ENCODE assay signal across 16 cellular contexts in genomic region chr18:50158866-50159653, GRCh38. TPM values are rescaled to one million over a fixed set of nuclear protein-coding genes. Genes with fewer than 3 reads are reported as not detected.
DNase-seq lines count a peak whose midpoint lies in the region; ATAC-seq and TF ChIP-seq lines count a peak whose summit lies in the region.
"Had no signal": no experiment of that assay in that cellular context is flagged by ENCODE, and none has a peak within 500 bp of the region (broad histone marks: within the 10 kb centered on the region; RNA-seq: fewer than 3 reads in every experiment).

No MANE protein-coding gene starts in this region.

- BruUV-seq in Caco-2 (replicated peaks; lab: Mats Ljungman, UMichigan) (no TSS peak), PC-3 (replicated peaks; lab: Mats Ljungman, UMichigan) (no TSS peak)

- intact Hi-C loops in Caco-2 (cut with micrococcal nuclease; ENCODE audit: unreplicated experiment): loop anchor here (2.0 kb wide), 1 partner anchor 44 kb away; no protein-coding TSS in a partner anchor
- intact Hi-C loops in PC-3 (cut with micrococcal nuclease): loop anchor here (5.0 kb wide), 1 partner anchor 42 kb away; no protein-coding TSS in a partner anchor

- H3K36me3 ChIP-seq in Caco-2 (ENCODE audit: control insufficient read depth, insufficient read depth, low read length) (no peaks in the 10 kb centered on the region), PC-3 (ENCODE audit: low read depth, low read length) (no peaks in the 10 kb centered on the region)
- H3K36me3 ChIP-seq: heart right ventricle had no signal

- H3K27ac ChIP-seq in PC-3 (ENCODE audit: low read length): peak overlapping the region; percentile 88
- H3K27ac ChIP-seq: heart right ventricle had no signal

- H3K4me1 ChIP-seq in Caco-2: peaks cover 40% of the 10 kb centered on the region
- H3K4me1 ChIP-seq in PC-3 (ENCODE audit: insufficient read depth, low read length): peaks cover 65% of the 10 kb centered on the region
- H3K4me1 ChIP-seq: heart right ventricle had no signal

- peaks cover 25% of the 10 kb centered on the region; the same call in 1 of the 2 replicates for H3K79me2 ChIP-seq in PC-3 (ENCODE audit: low read length)

- no peak overlapping the region for H2AFZ ChIP-seq in PC-3 (ENCODE audit: low read length)

- no peaks in the 10 kb centered on the region for H3K27me3 Mint-ChIP-seq in Caco-2 (ENCODE audit: insufficient read depth, unreplicated experiment)
- H3K27me3 Mint-ChIP-seq in mesothelial cell of epicardium (ENCODE audit: low read depth): no peaks in the 10 kb centered on the region

- H3K9me3 Mint-ChIP-seq in Caco-2 (ENCODE audit: unreplicated experiment) (no peaks in the 10 kb centered on the region), mesothelial cell of epicardium (peaks cover 5% of the 10 kb centered on the region)
- H3K9me3 Mint-ChIP-seq: brain; stimulated activated effector memory CD8-positive, alpha-beta T cell treated with anti-CD3 and anti-CD28 coated beads, Interleukin-12 subunit alpha, Interleukin-12 subunit beta, amount 100 ng/mL, for 72 hours had no signal

- no peak for TF ChIP-seq CTCF in Caco-2 (IDR thresholded peaks at IDR 0.05; ENCODE audit: insufficient read depth in 1 of 2, low read depth in 1 of 2, low read length in 1 of 2, severe bottlenecking in 1 of 2, unreplicated experiment in 1 of 2)
- no peak for TF ChIP-seq CTCF in PC-3 (conservative IDR thresholded peaks at IDR 0.05; ENCODE audit: low read depth, low read length)
- TF ChIP-seq CTCF in mesothelial cell of epicardium (IDR thresholded peaks at IDR 0.05; ENCODE audit: unreplicated experiment): no peak

- no peaks in the 10 kb centered on the region for H3K27me3 ChIP-seq in Caco-2 (replicated peaks; ENCODE audit: control insufficient read depth, insufficient read depth, low read length)
- H3K27me3 ChIP-seq in PC-3 (ENCODE audit: low read length): no peaks in the 10 kb centered on the region

- ATAC-seq in PC-3 (peak; percentile 51), GM21723 (IDR thresholded peaks at IDR 0.05; ENCODE audit: unreplicated experiment) (no peak)
- ATAC-seq: heart right ventricle, SK-N-SH treated with all-trans-retinoic acid at 6 μM for 48 hours had no signal

- peak overlapping the region; percentile 93 for H3K27ac Mint-ChIP-seq in Caco-2 (ENCODE audit: unreplicated experiment)
- peak overlapping the region; percentile 50 for H3K27ac Mint-ChIP-seq in mesothelial cell of epicardium
- H3K27ac Mint-ChIP-seq: stimulated activated effector memory CD8-positive, alpha-beta T cell treated with anti-CD3 and anti-CD28 coated beads, Interleukin-12 subunit alpha, Interleukin-12 subunit beta, amount 100 ng/mL, for 72 hours had no signal

- peak overlapping the region; percentile 55 for H3K4me3 Mint-ChIP-seq in Caco-2 (ENCODE audit: unreplicated experiment)
- no peak overlapping the region for H3K4me3 Mint-ChIP-seq in mesothelial cell of epicardium
- H3K4me3 Mint-ChIP-seq: brain; stimulated activated effector memory CD8-positive, alpha-beta T cell treated with anti-CD3 and anti-CD28 coated beads, Interleukin-12 subunit alpha, Interleukin-12 subunit beta, amount 100 ng/mL, for 72 hours had no signal

- H3F3A ChIP-seq in PC-3 (ENCODE audit: low read length, unreplicated experiment): peaks cover 5% of the 10 kb centered on the region

- H3K9me3 ChIP-seq in Caco-2 (no peaks in the 10 kb centered on the region), PC-3 (ENCODE audit: low read length) (no peaks in the 10 kb centered on the region)
- H3K9me3 ChIP-seq: heart right ventricle had no signal

- H3K36me3 Mint-ChIP-seq in Caco-2 (ENCODE audit: insufficient read depth, unreplicated experiment) (no peaks in the 10 kb centered on the region), mesothelial cell of epicardium (no peaks in the 10 kb centered on the region)
- H3K36me3 Mint-ChIP-seq: brain; stimulated activated effector memory CD8-positive, alpha-beta T cell treated with anti-CD3 and anti-CD28 coated beads, Interleukin-12 subunit alpha, Interleukin-12 subunit beta, amount 100 ng/mL, for 72 hours had no signal

- no peaks in the 10 kb centered on the region for H3K9me2 ChIP-seq in PC-3 (replicated peaks; ENCODE audit: low read length)

- H3K4me3 ChIP-seq in Caco-2 (ENCODE audit: low read depth, low read length) (no peak overlapping the region), PC-3 (ENCODE audit: low read length) (no peak overlapping the region)
- H3K4me3 ChIP-seq: heart right ventricle had no signal

- H3K4me1 Mint-ChIP-seq in Caco-2 (ENCODE audit: low read depth, unreplicated experiment) (peaks cover 39% of the 10 kb centered on the region), mesothelial cell of epicardium (peaks cover 70% of the 10 kb centered on the region)
- H3K4me1 Mint-ChIP-seq: stimulated activated effector memory CD8-positive, alpha-beta T cell treated with anti-CD3 and anti-CD28 coated beads, Interleukin-12 subunit alpha, Interleukin-12 subunit beta, amount 100 ng/mL, for 72 hours had no signal

- peak overlapping the region; percentile 50 for H3K4me2 ChIP-seq in PC-3 (ENCODE audit: low read length)

- POLR2A ChIA-PET in Caco-2 (lab: Charles Lee) (no interaction called here), PC-3 (lab: Charles Lee; ENCODE audit: unreplicated experiment) (interaction anchor here (0.6 kb wide), 1 partner anchor 31 kb away, joined by 4 read pairs; no protein-coding TSS in a partner anchor)

- CTCF ChIA-PET in Caco-2 (lab: Charles Lee): interaction anchor here (0.7 to 1.4 kb wide), 3 partner anchors 11 to 68 kb away, joined by 3 to 5 read pairs (median 4); no protein-coding TSS in a partner anchor
- CTCF ChIA-PET in PC-3 (lab: Charles Lee): no interaction called here

- no peaks in the 10 kb centered on the region for H4K20me1 ChIP-seq in PC-3 (ENCODE audit: low read length)

- DNase-seq in Caco-2 (peak; percentile 60 to 74), NCI-H146 (lab: John Stamatoyannopoulos, UW) (peak; percentile 84), PC-3 (peak; percentile 79), mesothelial cell of epicardium (ENCODE audit: low spot score in 2 of 2, unreplicated experiment in 2 of 2) (no peak), SKM-1 (lab: John Stamatoyannopoulos, UW; ENCODE audit: unreplicated experiment) (no peak), MV-4-11 (lab: John Stamatoyannopoulos, UW) (no peak), GF-D8 (lab: John Stamatoyannopoulos, UW) (no peak)
- DNase-seq: activated CD4-positive, alpha-beta T cell treated with anti-CD3 and anti-CD28 coated beads for 48 hours; heart right ventricle; IMR-90; NCI-H446 treated with DMSO at 0.1 percent for 48 hours; stimulated activated CD4-positive, alpha-beta T cell treated with anti-CD3 and anti-CD28 coated beads, Interleukin-1b, Interleukin-23, amount 100 ng/mL, for 48 hours had no signal

- peak overlapping the region; percentile 12 for H3K9ac ChIP-seq in PC-3 (ENCODE audit: low read length)

RNA-seq across cellular contexts. Expression of gene MYO5B, which starts 35.9 kb away (rescaled TPM):
- 28.3 and 28.6 TPM in 2 replicates for total RNA-seq in Caco-2 (2022)
- 10.4 and 10.7 TPM in 2 replicates for total RNA-seq in PC-3 (2014; rRNA removed)
- 15.1 to 15.6 TPM (median 15.1 TPM) in 3 replicates for total RNA-seq in mesothelial cell of epicardium

Comparison
In these comparisons a context has a peak if more than half of its experiments do, and no peak if none do; other contexts are left out.
1. DNase-seq: peak in Caco-2 (2 of 2), NCI-H146 (single experiment) and PC-3 (single experiment); none in mesothelial cell of epicardium (0 of 2), SKM-1 (single experiment), MV-4-11 (single experiment) and GF-D8 (single experiment).